Comparison of ENCODE assay signal across 9 cellular contexts in the genomic region with DNA sequence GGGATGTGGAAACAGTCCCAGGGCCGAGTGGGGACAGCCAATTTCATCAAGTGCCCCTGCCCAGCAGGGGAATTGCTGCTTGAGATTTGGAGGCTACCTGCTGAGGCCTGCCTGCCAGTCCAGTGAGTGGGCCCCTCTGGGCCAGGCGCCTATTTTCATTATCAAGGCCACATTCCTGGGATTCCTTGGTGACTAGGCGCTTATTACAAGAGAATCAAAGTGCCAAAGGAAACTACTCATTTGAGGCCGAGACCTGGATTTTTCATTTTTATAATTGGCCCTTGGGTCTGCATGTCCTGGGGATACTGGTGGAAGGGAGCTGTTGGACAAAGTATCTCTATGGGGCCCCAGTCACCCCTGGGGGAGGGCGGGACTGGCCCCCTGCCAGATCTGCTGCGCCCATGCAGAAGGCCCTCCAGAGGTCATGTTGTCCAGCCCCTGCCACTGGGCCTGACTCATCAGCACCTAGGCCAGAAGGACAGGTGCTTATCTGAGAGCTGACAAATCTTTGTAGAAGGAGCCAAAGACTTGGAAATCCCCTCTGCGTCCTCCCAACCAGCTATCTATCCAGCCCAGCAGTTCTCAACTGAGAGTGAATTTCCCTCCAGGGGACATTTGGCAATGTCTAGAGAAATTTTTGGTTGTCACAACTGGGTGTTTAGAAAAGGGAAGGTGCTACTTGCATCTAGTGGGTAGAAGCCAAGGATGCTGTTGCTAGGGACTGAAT. TPM values are rescaled to one million over a fixed set of nuclear protein-coding genes. Genes with fewer than 3 reads are reported as not detected.
DNase-seq lines count a peak whose midpoint lies in the region; ATAC-seq and TF ChIP-seq lines count a peak whose summit lies in the region.
"Had no signal": no experiment of that assay in that cellular context is flagged by ENCODE, and none has a peak within 500 bp of the region (broad histone marks: within the 10 kb centered on the region; RNA-seq: fewer than 3 reads in every experiment).

No MANE protein-coding gene starts in this region.

- H3K27me3 ChIP-seq in thoracic aorta (replicated peaks; ENCODE audit: insufficient read depth), result no peaks in the 10 kb centered on the region

- H3K4me3 Mint-ChIP-seq in immature natural killer cell, result no peak overlapping the region
- no peak overlapping the region for H3K4me3 Mint-ChIP-seq in activated CD8-positive, alpha-beta T cell treated with anti-CD3 and anti-CD28 coated beads for 36 hours
- H3K4me3 Mint-ChIP-seq: naive B cell had no signal

- H3K36me3 Mint-ChIP-seq in immature natural killer cell, result no peaks in the 10 kb centered on the region
- no peaks in the 10 kb centered on the region for H3K36me3 Mint-ChIP-seq in activated CD8-positive, alpha-beta T cell treated with anti-CD3 and anti-CD28 coated beads for 36 hours (ENCODE audit: low read depth)
- H3K36me3 Mint-ChIP-seq: naive B cell had no signal

- TF ChIP-seq CTCF in foreskin fibroblast (IDR thresholded peaks at IDR 0.05; ENCODE audit: low read depth, low read length) (no peak), thoracic aorta (IDR thresholded peaks at IDR 0.05) (no peak)
- TF ChIP-seq CTCF in activated CD8-positive, alpha-beta T cell treated with anti-CD3 and anti-CD28 coated beads for 36 hours (IDR thresholded peaks at IDR 0.05), result no peak

- H3K36me3 ChIP-seq in thoracic aorta, result no peaks in the 10 kb centered on the region

- no peaks in the 10 kb centered on the region for H3K9me3 Mint-ChIP-seq in immature natural killer cell
- H3K9me3 Mint-ChIP-seq in activated CD8-positive, alpha-beta T cell treated with anti-CD3 and anti-CD28 coated beads for 36 hours, result no peaks in the 10 kb centered on the region

- H3K4me3 ChIP-seq in foreskin fibroblast (ENCODE audit: low read depth in 1 of 2, low read length in 2 of 2) (no peak overlapping the region), thoracic aorta (no peak overlapping the region)

- ATAC-seq in GM21723 (IDR thresholded peaks at IDR 0.05; ENCODE audit: unreplicated experiment), result peak; percentile 57
- peak; percentile 71 for ATAC-seq in thoracic aorta (ENCODE audit: insufficient number of reproducible peaks, low FRiP score, low read depth)
- no peak for ATAC-seq in activated CD8-positive, alpha-beta T cell treated with anti-CD3 and anti-CD28 coated beads for 36 hours

- H3K27ac ChIP-seq in thoracic aorta, result peak overlapping the region; percentile 45 to 69

- intact Hi-C loops in activated CD8-positive, alpha-beta T cell treated with anti-CD3 and anti-CD28 coated beads for 36 hours (cut with micrococcal nuclease), result no loop called here

- CTCF ChIA-PET in activated CD8-positive, alpha-beta T cell treated with anti-CD3 and anti-CD28 coated beads for 36 hours (lab: Charles Lee), result interaction anchor here (1.1 kb wide), 1 partner anchor 270 kb away, joined by 3 read pairs; no protein-coding TSS in a partner anchor

- H3K4me1 Mint-ChIP-seq in immature natural killer cell, result no peaks in the 10 kb centered on the region
- H3K4me1 Mint-ChIP-seq in activated CD8-positive, alpha-beta T cell treated with anti-CD3 and anti-CD28 coated beads for 36 hours (ENCODE audit: low read depth), result no peaks in the 10 kb centered on the region
- H3K4me1 Mint-ChIP-seq: naive B cell had no signal

- H3K9me3 ChIP-seq in thoracic aorta, result no peaks in the 10 kb centered on the region

- peaks cover 0 to 11% (median 8%) of the 10 kb centered on the region in 3 donors for H3K27me3 Mint-ChIP-seq in immature natural killer cell (ENCODE audit: low read depth in 3 of 3)
- H3K27me3 Mint-ChIP-seq in activated CD8-positive, alpha-beta T cell treated with anti-CD3 and anti-CD28 coated beads for 36 hours, result peaks cover 3% of the 10 kb centered on the region

- H3K4me1 ChIP-seq in thoracic aorta (ENCODE audit: control insufficient read depth in 1 of 2, low read depth in 2 of 2), result peaks cover 0 to 15% of the 10 kb centered on the region in 2 donors

- DNase-seq in OCI-M1 (lab: John Stamatoyannopoulos, UW) (peak; percentile 86), foreskin fibroblast (peak; percentile 17 to 51), thoracic aorta (ENCODE audit: low spot score) (peak; percentile 27), immature natural killer cell (no peak), NCI-H345 treated with DMSO at 0.1 percent for 48 hours (lab: John Stamatoyannopoulos, UW; ENCODE audit: unreplicated experiment) (no peak), NCI-H187 (lab: John Stamatoyannopoulos, UW) (no peak)
- DNase-seq in activated CD8-positive, alpha-beta T cell treated with anti-CD3 and anti-CD28 coated beads for 36 hours, result no peak
- DNase-seq: naive B cell had no signal

- POLR2A ChIA-PET in activated CD8-positive, alpha-beta T cell treated with anti-CD3 and anti-CD28 coated beads for 36 hours (lab: Charles Lee), result no interaction called here

- no peak overlapping the region for H3K27ac Mint-ChIP-seq in immature natural killer cell
- no peak overlapping the region for H3K27ac Mint-ChIP-seq in activated CD8-positive, alpha-beta T cell treated with anti-CD3 and anti-CD28 coated beads for 36 hours

RNA-seq across cellular contexts. Expression of a gene that starts 45.6 kb away (rescaled TPM):
- not detected for total RNA-seq in thoracic aorta
- not detected for polyA plus RNA-seq in immature natural killer cell
- not detected for total RNA-seq in activated CD8-positive, alpha-beta T cell treated with anti-CD3 and anti-CD28 coated beads for 36 hours

Comparison
In these comparisons a context has a peak if more than half of its experiments do, and no peak if none do; other contexts are left out.
1. DNase-seq: peak in OCI-M1 (single experiment), foreskin fibroblast (2 of 2) and thoracic aorta (single experiment); none in immature natural killer cell (0 of 3), activated CD8-positive, alpha-beta T cell treated with anti-CD3 and anti-CD28 coated beads for 36 hours (single experiment), NCI-H345 treated with DMSO at 0.1 percent for 48 hours (single experiment) and NCI-H187 (0 of 2).